ENCODE assay signal across 1 cellular context in genomic region chr1:109910123-109910962, GRCh38.
TF ChIP-seq lines count a peak whose summit lies in the region.

A gene with protein sequence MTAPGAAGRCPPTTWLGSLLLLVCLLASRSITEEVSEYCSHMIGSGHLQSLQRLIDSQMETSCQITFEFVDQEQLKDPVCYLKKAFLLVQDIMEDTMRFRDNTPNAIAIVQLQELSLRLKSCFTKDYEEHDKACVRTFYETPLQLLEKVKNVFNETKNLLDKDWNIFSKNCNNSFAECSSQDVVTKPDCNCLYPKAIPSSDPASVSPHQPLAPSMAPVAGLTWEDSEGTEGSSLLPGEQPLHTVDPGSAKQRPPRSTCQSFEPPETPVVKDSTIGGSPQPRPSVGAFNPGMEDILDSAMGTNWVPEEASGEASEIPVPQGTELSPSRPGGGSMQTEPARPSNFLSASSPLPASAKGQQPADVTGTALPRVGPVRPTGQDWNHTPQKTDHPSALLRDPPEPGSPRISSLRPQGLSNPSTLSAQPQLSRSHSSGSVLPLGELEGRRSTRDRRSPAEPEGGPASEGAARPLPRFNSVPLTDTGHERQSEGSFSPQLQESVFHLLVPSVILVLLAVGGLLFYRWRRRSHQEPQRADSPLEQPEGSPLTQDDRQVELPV (plus strand): TSS chr1:109910849. CDS start chr1:109911024, 175 bp downstream.

TF ChIP-seq in GM12878, 131 proteins besides CTCF, POLR2A, EP300 and RAD21 (continued from another document):
- TF ChIP-seq SMAD5 (IDR thresholded peaks at IDR 0.05; ENCODE audit: low read depth) (no peak), FOXM1 (IDR thresholded peaks at IDR 0.05; ENCODE audit: low read depth, low read length) (no peak)
